ENCODE assay signal across 20 cellular contexts in the genomic region with DNA sequence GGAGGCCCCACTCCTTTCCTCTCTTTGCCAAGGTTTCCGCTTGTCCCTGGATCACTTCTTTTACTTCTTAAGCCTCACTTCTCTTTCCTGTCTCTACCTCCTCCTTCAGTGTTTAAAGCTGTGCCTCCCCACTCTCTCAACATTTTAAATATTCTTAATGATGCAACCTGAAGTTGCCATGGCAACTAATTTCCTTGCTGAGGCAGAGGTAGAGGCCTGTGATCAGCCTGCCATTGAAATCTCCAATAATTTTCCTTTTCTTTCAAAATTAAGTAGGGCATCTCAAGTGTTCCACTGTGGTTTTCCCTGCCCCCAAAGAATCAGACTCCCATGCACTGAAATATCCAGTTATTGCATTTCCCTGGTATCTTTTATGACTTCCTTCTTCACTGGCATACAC.
"Had no signal": no experiment of that assay in that cellular context is flagged by ENCODE, and none has a peak within 500 bp of the region (broad histone marks: within the 10 kb centered on the region; RNA-seq: fewer than 3 reads in every experiment).

No MANE protein-coding gene starts in this region.

- H3K36me3 ChIP-seq: gastrocnemius medialis, neural progenitor cell, ovary, sigmoid colon, spleen had no signal

- H2AFZ ChIP-seq: neural progenitor cell had no signal

- H3K4me2 ChIP-seq: neural progenitor cell had no signal

- H3K27me3 ChIP-seq: gastrocnemius medialis, ovary, sigmoid colon had no signal

- H3K4me1 Mint-ChIP-seq: activated T-helper 17 cell treated with anti-CD3 and anti-CD28 coated beads, Interleukin-2, amount 50 U/mL, for 72 hours had no signal

- ATAC-seq: activated T-helper 17 cell treated with anti-CD3 and anti-CD28 coated beads, Interleukin-2, amount 50 U/mL, for 72 hours; gastrocnemius medialis; left colon had no signal

- H3K4me3 Mint-ChIP-seq: activated T-helper 17 cell treated with anti-CD3 and anti-CD28 coated beads, Interleukin-2, amount 50 U/mL, for 72 hours; neural progenitor cell; stimulated activated naive CD8-positive, alpha-beta T cell treated with anti-CD3 and anti-CD28 coated beads, Interleukin-15, Interleukin-2, amounts not matched to agents 100 ng/mL and 50 ng/mL, for 24 hours; type B pancreatic cell had no signal

- H3K36me3 Mint-ChIP-seq: neural progenitor cell, type B pancreatic cell had no signal

- H3K27ac Mint-ChIP-seq: activated T-helper 17 cell treated with anti-CD3 and anti-CD28 coated beads, Interleukin-2, amount 50 U/mL, for 72 hours; neural progenitor cell; stimulated activated naive CD8-positive, alpha-beta T cell treated with anti-CD3 and anti-CD28 coated beads, Interleukin-15, Interleukin-2, amounts not matched to agents 100 ng/mL and 50 ng/mL, for 24 hours; type B pancreatic cell had no signal

- H3K4me3 ChIP-seq: gastrocnemius medialis, lung, neural progenitor cell, ovary, sigmoid colon, spleen had no signal

- H3K27ac ChIP-seq: gastrocnemius medialis, neural progenitor cell, ovary, sigmoid colon, spleen, VCaP had no signal

- H3K9me3 Mint-ChIP-seq: activated T-helper 17 cell treated with anti-CD3 and anti-CD28 coated beads, Interleukin-2, amount 50 U/mL, for 72 hours; neural progenitor cell; stimulated activated naive CD8-positive, alpha-beta T cell treated with anti-CD3 and anti-CD28 coated beads, Interleukin-15, Interleukin-2, amounts not matched to agents 100 ng/mL and 50 ng/mL, for 24 hours; type B pancreatic cell had no signal

- H3K4me1 ChIP-seq: gastrocnemius medialis, sigmoid colon, spleen had no signal

- DNase-seq: activated CD4-positive, alpha-beta T cell treated with anti-CD3 and anti-CD28 coated beads for 1 hour; activated CD4-positive, alpha-beta T cell treated with anti-CD3 and anti-CD28 coated beads, Interleukin-2, amount 50 U/mL, for 4 hours; activated naive CD4-positive, alpha-beta T cell treated with Interleukin-2 at 50 U/mL for 16 hours; activated T-cell treated with anti-CD3 and anti-CD28 coated beads for 4 hours; aorta; dermis blood vessel endothelial cell; erythroblast; gastrocnemius medialis; left colon; midbrain; ovary; sigmoid colon; spleen; T1000 had no signal
